ENCODE assay signal across 10 cellular contexts in genomic region chr2:108182489-108182888, GRCh38. TPM values are rescaled to one million over a fixed set of nuclear protein-coding genes. Genes with fewer than 3 reads are reported as not detected.
DNase-seq lines count a peak whose midpoint lies in the region; ATAC-seq and TF ChIP-seq lines count a peak whose summit lies in the region.
"Had no signal": no experiment of that assay in that cellular context is flagged by ENCODE, and none has a peak within 500 bp of the region (broad histone marks: within the 10 kb centered on the region; RNA-seq: fewer than 3 reads in every experiment).

No MANE protein-coding gene starts in this region.

- H3K9me3 ChIP-seq in HCT116 (ENCODE audit: control insufficient read depth in 1 of 2, insufficient read depth in 1 of 2, low read depth in 1 of 2, low read length in 2 of 2): no peaks in the 10 kb centered on the region
- H3K9me3 ChIP-seq in RWPE2 (ENCODE audit: severe bottlenecking): no peaks in the 10 kb centered on the region
- no peaks in the 10 kb centered on the region for H3K9me3 ChIP-seq in lower lobe of right lung

- BruUV-seq in HCT116 (replicated peaks; lab: Mats Ljungman, UMichigan): no TSS peak

- no peak overlapping the region for H2AFZ ChIP-seq in HCT116 (ENCODE audit: low read depth, low read length, poor library complexity, severe bottlenecking)

- H3K79me2 ChIP-seq in HCT116 (ENCODE audit: insufficient read depth, low read length): no peaks in the 10 kb centered on the region

- no peaks in the 10 kb centered on the region for H3K9me2 ChIP-seq in HCT116 (ENCODE audit: insufficient read depth)

- TF ChIP-seq CTCF in HCT116 (IDR thresholded peaks at IDR 0.05 in 2 of 3, conservative IDR thresholded peaks at IDR 0.05 in 1 of 3; ENCODE audit: borderline replicate concordance in 1 of 3, insufficient read depth in 1 of 3, low read depth in 2 of 3, low read length in 2 of 3) (peak; percentile 15 to 59 (median 55); a peak in 4 of 6 replicates), RWPE2 (IDR thresholded peaks at IDR 0.05; ENCODE audit: poor library complexity, severe bottlenecking) (peak; percentile 17), lower lobe of right lung (IDR thresholded peaks at IDR 0.05) (no peak)

- ATAC-seq in HCT116 (peak; percentile 78), RWPE2 (ENCODE audit: low read depth) (no peak), lower lobe of right lung (no peak), GM21717 (IDR thresholded peaks at IDR 0.05; ENCODE audit: unreplicated experiment) (no peak), HG02623 (IDR thresholded peaks at IDR 0.05; ENCODE audit: unreplicated experiment) (no peak)

- no peak overlapping the region for H3K9ac ChIP-seq in HCT116 (ENCODE audit: low read length)

- POLR2A ChIA-PET in HCT116 (lab: Charles Lee): no interaction called here

- no peaks in the 10 kb centered on the region for H3K27me3 ChIP-seq in HCT116 (ENCODE audit: insufficient read depth, low read length)
- H3K27me3 ChIP-seq in RWPE2 (ENCODE audit: insufficient read depth, poor library complexity, severe bottlenecking): no peaks in the 10 kb centered on the region
- no peaks in the 10 kb centered on the region for H3K27me3 ChIP-seq in lower lobe of right lung (ENCODE audit: low read depth)

- CTCF ChIA-PET in HCT116 (lab: Charles Lee): no interaction called here

- H3K36me3 ChIP-seq in HCT116 (ENCODE audit: control insufficient read depth in 1 of 2, insufficient read depth in 2 of 2, low read length in 2 of 2) (no peaks in the 10 kb centered on the region), RWPE2 (ENCODE audit: low read depth) (no peaks in the 10 kb centered on the region), lower lobe of right lung (no peaks in the 10 kb centered on the region)

- DNase-seq in DMS53 (lab: John Stamatoyannopoulos, UW) (peak; percentile 82), HCT116 (ENCODE audit: low read depth, low spot score) (peak; percentile 18), RWPE2 (ENCODE audit: low spot score) (no peak), iPS DF 19.7 (ENCODE audit: low read depth, low spot score) (peak; percentile 45), lower lobe of right lung (no peak), mesenteric fat pad (ENCODE audit: low spot score) (no peak)
- DNase-seq: cerebellar nuclear complex had no signal

- no peak for TF ChIP-seq POLR2A in HCT116 (IDR thresholded peaks at IDR 0.05; ENCODE audit: borderline replicate concordance, extremely low read depth, insufficient read depth, insufficient read length)

- no peak overlapping the region for H3K4me3 ChIP-seq in HCT116 (replicated peaks in 1 of 2; ENCODE audit: low read depth in 1 of 2, low read length in 2 of 2)
- H3K4me3 ChIP-seq in RWPE2 (ENCODE audit: severe bottlenecking): no peak overlapping the region
- no peak overlapping the region for H3K4me3 ChIP-seq in lower lobe of right lung

- H3K27ac ChIP-seq in HCT116 (ENCODE audit: low read depth, low read length) (no peak overlapping the region), RWPE2 (ENCODE audit: poor library complexity, severe bottlenecking) (no peak overlapping the region), lower lobe of right lung (no peak overlapping the region)

- H3K4me1 ChIP-seq in HCT116 (ENCODE audit: control insufficient read depth in 1 of 2, insufficient read depth in 2 of 2, low read length in 2 of 2): no peaks in the 10 kb centered on the region
- H3K4me1 ChIP-seq in RWPE2 (ENCODE audit: insufficient read depth, poor library complexity, severe bottlenecking): no peaks in the 10 kb centered on the region
- no peaks in the 10 kb centered on the region for H3K4me1 ChIP-seq in lower lobe of right lung

- intact Hi-C loops in HCT116 (cut with micrococcal nuclease) (loop anchor here (5.0 kb wide), 1 partner anchor 245 kb away; no protein-coding TSS in a partner anchor), lower lobe of right lung (cut with DNase I) (no loop called here)

- peak; percentile 60 for TF ChIP-seq RAD21 in HCT116 (IDR thresholded peaks at IDR 0.05; ENCODE audit: low read depth)

- RAD21 ChIA-PET in HCT116 (lab: Charles Lee; ENCODE audit: low non-redundant PET in 1 of 2, low total read pairs in 2 of 2, uncharacterized antibody in 2 of 2, unreplicated experiment in 2 of 2): no interaction called here

- H4K20me1 ChIP-seq in HCT116 (ENCODE audit: insufficient read depth): no peaks in the 10 kb centered on the region

- no peak overlapping the region for H3K4me2 ChIP-seq in HCT116 (ENCODE audit: low read length)

TF ChIP-seq in HCT116, 20 proteins besides CTCF, POLR2A, EP300 and RAD21:
- TF ChIP-seq EGR1 (IDR thresholded peaks at IDR 0.05; ENCODE audit: low read depth) (no peak), TCF7L2 (IDR thresholded peaks at IDR 0.05; ENCODE audit: borderline replicate concordance, extremely low read depth, insufficient read depth, insufficient read length) (peak; percentile 25)

RNA-seq across cellular contexts. Expression of gene SULT1C3, which starts 57.3 kb away (rescaled TPM):
- total RNA-seq in HCT116 (2021; ENCODE audit: unreplicated experiment) (not detected), lower lobe of right lung (not detected), mesenteric fat pad (not detected)
- polyA plus RNA-seq in HCT116 (2012): not detected in 2 replicates
- total RNA-seq: liver had no signal
- polyA plus RNA-seq: liver had no signal

Comparison
In these comparisons a context has a peak if more than half of its experiments do, and no peak if none do; other contexts are left out.
1. DNase-seq: peak in DMS53 (single experiment), HCT116 (single experiment) and iPS DF 19.7 (single experiment); none in RWPE2 (single experiment), lower lobe of right lung (single experiment) and mesenteric fat pad (single experiment).